Comparison of ENCODE assay signal across 9 cellular contexts in genomic region chr7:80916770-80917681, GRCh38. TPM values are rescaled to one million over a fixed set of nuclear protein-coding genes. Genes with fewer than 3 reads are reported as not detected.
DNase-seq lines count a peak whose midpoint lies in the region; ATAC-seq, FAIRE-seq and TF ChIP-seq lines count a peak whose summit lies in the region.
"Had no signal": no experiment of that assay in that cellular context is flagged by ENCODE, and none has a peak within 500 bp of the region (broad histone marks: within the 10 kb centered on the region; RNA-seq: fewer than 3 reads in every experiment).

No MANE protein-coding gene starts in this region.

- H3K27ac ChIP-seq in mesenchymal stem cell (ENCODE audit: low read length, poor library complexity, severe bottlenecking) (peak overlapping the region; percentile 59), thyroid gland (no peak overlapping the region)

- peak overlapping the region; percentile 51 for H3K4me2 ChIP-seq in mesenchymal stem cell (ENCODE audit: low read length, poor library complexity, severe bottlenecking)

- no peak overlapping the region for H3K18ac ChIP-seq in mesenchymal stem cell (ENCODE audit: low read depth in 1 of 2, low read length in 2 of 2)

- no peak overlapping the region for H2BK120ac ChIP-seq in mesenchymal stem cell (ENCODE audit: low read depth, low read length)

- no peaks in the 10 kb centered on the region for H3K9me3 ChIP-seq in mesenchymal stem cell (ENCODE audit: control insufficient read depth, low read length)
- H3K9me3 ChIP-seq in thyroid gland: no peaks in the 10 kb centered on the region

- H4K91ac ChIP-seq in mesenchymal stem cell (ENCODE audit: low read length): no peak overlapping the region

- H3K9ac ChIP-seq in mesenchymal stem cell (ENCODE audit: low read length): peak overlapping the region; percentile 97

- no peak overlapping the region for H3K14ac ChIP-seq in mesenchymal stem cell (ENCODE audit: low read length in 2 of 2)

- H3K4ac ChIP-seq in mesenchymal stem cell (ENCODE audit: low read depth in 1 of 2, low read length in 2 of 2): no peak overlapping the region

- H3K79me1 ChIP-seq in mesenchymal stem cell (replicated peaks; ENCODE audit: low read length, poor library complexity, severe bottlenecking): no peaks in the 10 kb centered on the region

- intact Hi-C loops in thyroid gland (cut with DNase I): no loop called here

- H2BK5ac ChIP-seq in mesenchymal stem cell (ENCODE audit: low read depth, low read length, poor library complexity, severe bottlenecking): no peak overlapping the region

- DNase-seq in AG08396 (ENCODE audit: low spot score) (peak; percentile 47), LHCN-M2 (ENCODE audit: low read depth) (peak; percentile 90), bronchial epithelial cell (ENCODE audit: low read depth) (peak; percentile 92), mesenchymal stem cell (peak; percentile 44), thyroid gland (no peak)
- DNase-seq in effector CD8-positive, alpha-beta T cell (lab: John Stamatoyannopoulos, UW): no peak
- DNase-seq: naive B cell had no signal

- H3K4me3 ChIP-seq in bronchial epithelial cell (ENCODE audit: low read depth, low read length) (peak overlapping the region; percentile 68), mesenchymal stem cell (ENCODE audit: insufficient read depth in 1 of 2, low read depth in 1 of 2, low read length in 2 of 2) (peak overlapping the region in 1 of 2 experiments; percentile 90), thyroid gland (replicated peaks in 1 of 3) (no peak overlapping the region)

- H3K27me3 ChIP-seq in bronchial epithelial cell (ENCODE audit: control insufficient read depth, insufficient read depth, low read length) (no peaks in the 10 kb centered on the region), mesenchymal stem cell (ENCODE audit: control insufficient read depth in 1 of 2, insufficient read depth in 1 of 2, low read length in 2 of 2) (no peaks in the 10 kb centered on the region), thyroid gland (no peaks in the 10 kb centered on the region)

- H3K4me1 ChIP-seq in mesenchymal stem cell (ENCODE audit: control insufficient read depth, insufficient read depth, low read depth, low read length) (peaks cover 1% of the 10 kb centered on the region), thyroid gland (no peaks in the 10 kb centered on the region)

- H3K36me3 ChIP-seq in bronchial epithelial cell (ENCODE audit: control insufficient read depth, insufficient read depth, low read length) (peaks cover 5% of the 10 kb centered on the region), mesenchymal stem cell (ENCODE audit: control insufficient read depth in 1 of 2, insufficient read depth in 2 of 2, low read depth in 1 of 2, low read length in 2 of 2) (peaks cover 4 to 49% of the 10 kb centered on the region in 2 experiments), thyroid gland (no peaks in the 10 kb centered on the region)

- H2BK15ac ChIP-seq in mesenchymal stem cell (ENCODE audit: low read depth, poor library complexity, severe bottlenecking): no peak overlapping the region

- no peak overlapping the region for H3K23ac ChIP-seq in mesenchymal stem cell (ENCODE audit: low read length in 2 of 2)

- no peak overlapping the region for H2AK5ac ChIP-seq in mesenchymal stem cell (ENCODE audit: low read length, severe bottlenecking)

- no peak overlapping the region for H2BK12ac ChIP-seq in mesenchymal stem cell (ENCODE audit: low read length in 2 of 2)

- TF ChIP-seq CTCF in bronchial epithelial cell (IDR thresholded peaks at IDR 0.05; ENCODE audit: insufficient read depth, low read length, severe bottlenecking) (peak; percentile 47), thyroid gland (IDR thresholded peaks at IDR 0.05) (peak in 3 of 6 experiments; percentile 25 to 31 (median 27))

- TF ChIP-seq POLR2A in thyroid gland (IDR thresholded peaks at IDR 0.05): no peak

- no peak overlapping the region for H2AFZ ChIP-seq in mesenchymal stem cell (ENCODE audit: low read depth, low read length)

- H4K8ac ChIP-seq in mesenchymal stem cell (ENCODE audit: low read length): no peak overlapping the region

- no peak for ATAC-seq in HG03439 (IDR thresholded peaks at IDR 0.05; ENCODE audit: unreplicated experiment)
- no peak for ATAC-seq in esophagus mucosa

- 80% methylated on average over 1 of the region's 3 CpGs for WGBS in mesenchymal stem cell
- WGBS in thyroid gland, 2 donors: 82 to 85% methylated on average over 3 of the region's 3 CpGs

- no peak for FAIRE-seq in bronchial epithelial cell (lab: Jason Lieb, UNC)

RNA-seq across cellular contexts. Expression of gene SEMA3C, which starts 1.8 kb away (rescaled TPM):
- total RNA-seq in LHCN-M2 (2014; rRNA removed) (104 and 136 TPM in 2 replicates), bronchial epithelial cell (147 and 178 TPM in 2 replicates), thyroid gland (10 to 100 TPM in 1 of 4 donors, 1 to 10 TPM in 3; 4.0 to 24.0 (median 7.1) TPM), esophagus mucosa (9.5 TPM)
- polyA plus RNA-seq in LHCN-M2 (2012): 30.7 TPM
- polyA plus RNA-seq in mesenchymal stem cell (2013, experiment 1 of 2): 15.0 TPM
- 14.3 TPM for polyA plus RNA-seq in mesenchymal stem cell (2013, experiment 2 of 2)

Comparison
In these comparisons a context has a peak if more than half of its experiments do, and no peak if none do; other contexts are left out.
1. DNase-seq: peak in AG08396 (single experiment), LHCN-M2 (single experiment), bronchial epithelial cell (single experiment) and mesenchymal stem cell (single experiment); none in thyroid gland (0 of 2) and effector CD8-positive, alpha-beta T cell (single experiment).